ENCODE assay signal across 17 cellular contexts in the genomic region with DNA sequence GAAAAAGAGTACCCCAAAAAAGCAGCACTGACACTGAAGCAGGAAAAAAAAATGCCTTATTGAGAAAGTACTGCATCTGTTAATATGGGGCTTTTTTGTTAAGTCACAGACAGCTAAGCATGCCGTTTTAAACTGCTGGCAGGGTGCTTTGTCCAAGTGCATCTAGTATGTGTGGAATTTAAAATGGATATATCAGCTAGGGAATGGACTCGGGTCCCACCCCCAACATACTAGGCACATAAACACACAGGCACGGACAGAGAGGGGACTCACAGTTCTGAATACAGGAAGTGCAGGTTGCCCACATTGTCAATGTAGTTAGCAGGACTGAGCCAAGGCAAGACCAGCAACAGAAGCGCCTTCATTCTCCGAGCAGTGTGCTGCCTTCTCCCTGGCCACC. TPM values are rescaled to one million over a fixed set of nuclear protein-coding genes. Genes with fewer than 3 reads are reported as not detected.
DNase-seq lines count a peak whose midpoint lies in the region; ATAC-seq and TF ChIP-seq lines count a peak whose summit lies in the region.
"Had no signal": no experiment of that assay in that cellular context is flagged by ENCODE, and none has a peak within 500 bp of the region (broad histone marks: within the 10 kb centered on the region; RNA-seq: fewer than 3 reads in every experiment).

No MANE protein-coding gene starts in this region.

- H2BK15ac ChIP-seq in neuronal stem cell (ENCODE audit: low read length) = no peak overlapping the region

- H3K27ac ChIP-seq in GM23248 = peak overlapping the region; percentile 84
- no peak overlapping the region for H3K27ac ChIP-seq in OCI-LY3 (ENCODE audit: low read length)
- peak overlapping the region in 54 of 59 donors; percentile 4 to 87 (median 73) for H3K27ac ChIP-seq in dorsolateral prefrontal cortex
- no peak overlapping the region for H3K27ac ChIP-seq in neuronal stem cell (replicated peaks; ENCODE audit: low read length)
- H3K27ac ChIP-seq: lower lobe of right lung had no signal

- no peaks in the 10 kb centered on the region for H4K20me1 ChIP-seq in GM23248 (ENCODE audit: insufficient read depth)
- no peaks in the 10 kb centered on the region for H4K20me1 ChIP-seq in OCI-LY3 (ENCODE audit: insufficient read depth, low read length)

- TF ChIP-seq CTCF in OCI-LY3 (IDR thresholded peaks at IDR 0.05; ENCODE audit: low read depth, low read length) (no peak), dorsolateral prefrontal cortex (IDR thresholded peaks at IDR 0.05 in 54 of 56, conservative IDR thresholded peaks at IDR 0.05 in 2 of 56; ENCODE audit: low read depth in 1 of 56, partially characterized antibody in 56 of 56) (no peak)

- H3K4me3 ChIP-seq in GM23248 (peak overlapping the region; percentile 62), OCI-LY3 (ENCODE audit: low read length) (no peak overlapping the region), dorsolateral prefrontal cortex (peak overlapping the region; percentile 2 to 73 (median 54)), neuronal stem cell (ENCODE audit: low read length in 2 of 2) (no peak overlapping the region)
- H3K4me3 ChIP-seq: body of pancreas, esophagus squamous epithelium, lower lobe of right lung, smooth muscle cell had no signal

- peak overlapping the region; percentile 88 for H2AFZ ChIP-seq in GM23248
- peak overlapping the region; percentile 75; the same call in 1 of the 2 replicates for H2AFZ ChIP-seq in OCI-LY3 (ENCODE audit: low read depth, low read length)
- H2AFZ ChIP-seq in neuronal stem cell (ENCODE audit: low read length) = peak overlapping the region; percentile 7

- no peaks in the 10 kb centered on the region for H3K36me3 ChIP-seq in GM23248 (ENCODE audit: low read depth)
- no peaks in the 10 kb centered on the region for H3K36me3 ChIP-seq in OCI-LY3 (replicated peaks; ENCODE audit: low read depth, low read length)
- no peaks in the 10 kb centered on the region for H3K36me3 ChIP-seq in neuronal stem cell (replicated peaks in 1 of 2; ENCODE audit: control insufficient read depth in 2 of 2, insufficient read depth in 2 of 2, low read length in 2 of 2)
- H3K36me3 ChIP-seq: esophagus squamous epithelium, lower lobe of right lung had no signal

- H3K9ac ChIP-seq in GM23248 = peak overlapping the region; percentile 75
- H3K9ac ChIP-seq in OCI-LY3 (ENCODE audit: low read length) = no peak overlapping the region
- no peak overlapping the region for H3K9ac ChIP-seq in neuronal stem cell (ENCODE audit: low read depth, low read length, poor library complexity)

- no peak overlapping the region for H2BK12ac ChIP-seq in neuronal stem cell (ENCODE audit: low read length)

- H3K14ac ChIP-seq in neuronal stem cell (ENCODE audit: low read length) = no peak overlapping the region

- ATAC-seq in GM21786 (IDR thresholded peaks at IDR 0.05; ENCODE audit: unreplicated experiment) = no peak
- ATAC-seq: body of pancreas, lower lobe of right lung had no signal

- H4K8ac ChIP-seq in neuronal stem cell (ENCODE audit: low read depth, low read length) = no peak overlapping the region

- H3K4me2 ChIP-seq in GM23248 (ENCODE audit: unreplicated experiment) (peak overlapping the region; percentile 88), OCI-LY3 (ENCODE audit: low read length) (no peak overlapping the region), neuronal stem cell (ENCODE audit: insufficient read depth, low read length, poor library complexity, severe bottlenecking) (no peak overlapping the region)
- H3K4me2 ChIP-seq: smooth muscle cell had no signal

- H2BK120ac ChIP-seq in neuronal stem cell (ENCODE audit: low read depth, low read length) = no peak overlapping the region

- WGBS in GM23248 (ENCODE audit: low coverage in 1 of 2, low lambda C conversion rate in 2 of 2, missing lambda C conversion rate in 2 of 2), 2 experiments = 8 to 9% methylated on average over 5 of the region's 5 CpGs
- WGBS in neuronal stem cell (ENCODE audit: extremely low coverage in 2 of 2, insufficient read length in 2 of 2, insufficient replicate concordance in 1 of 2), 2 donors = no CpG with 5 or more reads among the region's 5 CpGs

- DNase-seq in GM23248 (peak; percentile 52), dorsolateral prefrontal cortex (no peak), neuronal stem cell (ENCODE audit: low spot score) (no peak), UCSD-AML1 (lab: John Stamatoyannopoulos, UW; ENCODE audit: unreplicated experiment) (no peak)
- DNase-seq in activated CD8-positive, alpha-beta memory T cell treated with anti-CD3 and anti-CD28 coated beads, Interleukin-2, amount 50 U/mL, for 48 hours = no peak
- no peak for DNase-seq in activated CD8-positive, alpha-beta memory T cell treated with anti-CD3 and anti-CD28 coated beads, Interleukin-2, amount 50 U/mL, for 4 hours
- DNase-seq: activated CD4-positive, alpha-beta T cell treated with anti-CD3 and anti-CD28 coated beads, Interleukin-2, amount 50 U/mL, for 4 hours; activated naive CD4-positive, alpha-beta T cell treated with anti-CD3 and anti-CD28 coated beads for 36 hours; body of pancreas; Caco-2; esophagus squamous epithelium; lower lobe of right lung; NCI-H1694; stimulated activated CD4-positive, alpha-beta T cell treated with anti-CD3 and anti-CD28 coated beads, Interleukin-4, amount 100 ng/mL, for 4 hours had no signal

- H3K9me2 ChIP-seq in GM23248 (ENCODE audit: insufficient read depth) = no peaks in the 10 kb centered on the region

- peaks cover 41% of the 10 kb centered on the region for H3K4me1 ChIP-seq in GM23248 (ENCODE audit: insufficient read depth)
- H3K4me1 ChIP-seq in OCI-LY3 (ENCODE audit: low read length) = no peaks in the 10 kb centered on the region
- peaks cover 2 to 6% of the 10 kb centered on the region in 2 donors for H3K4me1 ChIP-seq in neuronal stem cell (ENCODE audit: control insufficient read depth in 2 of 2, insufficient read depth in 1 of 2, low read depth in 1 of 2, low read length in 2 of 2)
- H3K4me1 ChIP-seq: Caco-2 had no signal

- H3K9me3 ChIP-seq in GM23248 (ENCODE audit: low read depth) (no peaks in the 10 kb centered on the region), OCI-LY3 (ENCODE audit: insufficient read depth, low read length) (no peaks in the 10 kb centered on the region), neuronal stem cell (replicated peaks in 1 of 2; ENCODE audit: control insufficient read depth in 2 of 2, insufficient read depth in 1 of 2, low read depth in 1 of 2, low read length in 2 of 2) (no peaks in the 10 kb centered on the region)
- H3K9me3 ChIP-seq: body of pancreas, Caco-2, esophagus squamous epithelium, lower lobe of right lung had no signal

- no peak overlapping the region for H3K4ac ChIP-seq in neuronal stem cell (ENCODE audit: low read length)

- H3K79me1 ChIP-seq in neuronal stem cell (ENCODE audit: low read depth, low read length) = no peaks in the 10 kb centered on the region

- H3K18ac ChIP-seq in neuronal stem cell (ENCODE audit: low read length) = peak overlapping the region; percentile 62

- H4K91ac ChIP-seq in neuronal stem cell (ENCODE audit: low read depth, low read length, poor library complexity) = no peak overlapping the region

- intact Hi-C loops in dorsolateral prefrontal cortex (cut with DNase I) = loop anchor here in 1 of 2 donors (5.0 kb wide), 1 partner anchor 140 kb away; no protein-coding TSS in a partner anchor

- H3K79me2 ChIP-seq in GM23248 (ENCODE audit: insufficient read depth) (0 out of 2 replicates have a peak, but pooled peaks cover 9% of the 10 kb centered on the region), OCI-LY3 (ENCODE audit: low read length) (no peaks in the 10 kb centered on the region)

- H3K27me3 ChIP-seq in GM23248 (replicated peaks; ENCODE audit: insufficient read depth) (no peaks in the 10 kb centered on the region), OCI-LY3 (ENCODE audit: low read depth, low read length) (0 out of 2 replicates have a peak, but pooled peaks cover 10% of the 10 kb centered on the region), dorsolateral prefrontal cortex (no peaks in the 10 kb centered on the region), neuronal stem cell (ENCODE audit: control insufficient read depth in 3 of 3, insufficient read depth in 3 of 3, low read depth in 1 of 3, low read length in 3 of 3) (no peaks in the 10 kb centered on the region)
- H3K27me3 ChIP-seq: body of pancreas, esophagus squamous epithelium had no signal

- in situ Hi-C loops in GM23248 (cut with MboI) = no loop called here

- H3F3A ChIP-seq in GM23248 (ENCODE audit: insufficient read depth) = peaks cover 29% of the 10 kb centered on the region

- no peak overlapping the region for H2AK5ac ChIP-seq in neuronal stem cell (ENCODE audit: low read depth, low read length)

- H2BK5ac ChIP-seq in neuronal stem cell (ENCODE audit: low read length) = no peak overlapping the region

- no peak overlapping the region for H3K23ac ChIP-seq in neuronal stem cell (ENCODE audit: low read depth, low read length, poor library complexity)

RNA-seq across cellular contexts. Expression of a gene that starts 33.7 kb away (rescaled TPM):
- 9.4 and 10.9 TPM in 2 replicates for total RNA-seq in GM23248 (2014; rRNA removed; shearing (Covaris generic))
- 6.3 and 6.7 TPM in 2 replicates for polyA plus RNA-seq in GM23248 (2016; fragmentation: Nextera tagmentation; extraction: Ambion mirVana)
- 10 to 100 TPM; 16.5 to 71.2 (median 43.8) TPM for total RNA-seq in dorsolateral prefrontal cortex
- 0.14 TPM for polyA plus RNA-seq in neuronal stem cell (2013, experiment 1 of 2)
- 0.17 TPM for polyA plus RNA-seq in neuronal stem cell (2013, experiment 2 of 2)

Comparison
In these comparisons a context has a peak if more than half of its experiments do, and no peak if none do; other contexts are left out.
1. H2AFZ ChIP-seq: peak in every context shown above with its lines; median percentile 88 in GM23248; 75 in OCI-LY3; 7 in neuronal stem cell.
2. H3K27ac ChIP-seq: peak in GM23248 (single experiment) and dorsolateral prefrontal cortex (54 of 59); none in OCI-LY3 (single experiment) and neuronal stem cell (single experiment).
3. H3K4me3 ChIP-seq: peak in GM23248 (single experiment) and dorsolateral prefrontal cortex (59 of 59); none in OCI-LY3 (single experiment) and neuronal stem cell (0 of 2).